1 cellular context compared by ENCODE assay signal in genomic region chr5:79111960-79112702, GRCh38.
TF ChIP-seq lines count a peak whose summit lies in the region.

No MANE protein-coding gene starts in this region.

TF ChIP-seq in IMR-90, 13 proteins besides CTCF, POLR2A, EP300 and RAD21:
- TF ChIP-seq BHLHE40 (IDR thresholded peaks at IDR 0.05; ENCODE audit: low read depth, low read length) = no peak
- no peak for TF ChIP-seq MXI1 (IDR thresholded peaks at IDR 0.05; ENCODE audit: borderline replicate concordance, low read depth, low read length)
- no peak for TF ChIP-seq RCOR1 (IDR thresholded peaks at IDR 0.05; ENCODE audit: insufficient replicate concordance, low read length)
- TF ChIP-seq FOS (IDR thresholded peaks at IDR 0.05; ENCODE audit: low read depth, low read length) = no peak
- TF ChIP-seq RFX5 (IDR thresholded peaks at IDR 0.05; ENCODE audit: low read depth, low read length) = no peak
- no peak for TF ChIP-seq MAZ (IDR thresholded peaks at IDR 0.05; ENCODE audit: borderline replicate concordance, low read depth, low read length)
- TF ChIP-seq MAFK (IDR thresholded peaks at IDR 0.05; ENCODE audit: low read depth, low read length) = no peak
- TF ChIP-seq SMC3 (IDR thresholded peaks at IDR 0.05; ENCODE audit: low read depth, low read length) = no peak
- no peak for TF ChIP-seq CHD1 (IDR thresholded peaks at IDR 0.05; ENCODE audit: low read depth, low read length)
- no peak for TF ChIP-seq ELK1 (IDR thresholded peaks at IDR 0.05; ENCODE audit: borderline replicate concordance, low read depth, low read length)
- no peak for TF ChIP-seq NFE2L2 (IDR thresholded peaks at IDR 0.05; ENCODE audit: low read depth, low read length)
- TF ChIP-seq USF2 (IDR thresholded peaks at IDR 0.05; ENCODE audit: low read depth, low read length) = no peak
- no peak for TF ChIP-seq CEBPB (IDR thresholded peaks at IDR 0.05; ENCODE audit: low read depth, low read length)
